In genomic region chr1:64823691-64824476, GRCh38 we compare ENCODE assay signal across 8 cellular contexts.
A peak's percentile ranks its signal among the peaks of the same experiment; 100 is the strongest.
DNase-seq lines count a peak whose midpoint lies in the region; ATAC-seq and TF ChIP-seq lines count a peak whose summit lies in the region.

No MANE protein-coding gene starts in this region.

- DNase-seq in BJ (ENCODE audit: low read depth) (peak; percentile 19), NCI-H1417 treated with DMSO at 0.1 percent for 48 hours (lab: John Stamatoyannopoulos, UW) (peak; percentile 14), SW480 (ENCODE audit: low spot score) (peak; percentile 57), astrocyte of the cerebellum (ENCODE audit: low read depth) (peak; percentile 90), hepatic stellate cell (ENCODE audit: low spot score) (peak; percentile 23), gastrocnemius medialis (peak in 1 of 2 donors; percentile 46)

- CTCF ChIA-PET in BJ (lab: Yijun Ruan, JAX): interaction anchor here (0.6 to 3.6 kb wide), 21 partner anchors 14 to 561 kb away, joined by 3 to 33 read pairs (median 3); no protein-coding TSS in a partner anchor

- H3K9me3 ChIP-seq in gastrocnemius medialis: no peaks in the 10 kb centered on the region

- no peak overlapping the region for H3K27ac ChIP-seq in gastrocnemius medialis

- ATAC-seq in GM19452 (IDR thresholded peaks at IDR 0.05; ENCODE audit: unreplicated experiment) (peak; percentile 50), gastrocnemius medialis (peak; percentile 60 to 83), GM19023 (IDR thresholded peaks at IDR 0.05; ENCODE audit: unreplicated experiment) (no peak)

- H3K4me1 ChIP-seq in gastrocnemius medialis: peaks cover 0 to 3% of the 10 kb centered on the region in 2 donors

- in situ Hi-C loops in astrocyte of the cerebellum (cut with HindIII; ENCODE audit: low sequenced_read_pairs) (loop anchor here (25.0 kb wide), 1 partner anchor 562 kb away; no protein-coding TSS in a partner anchor), gastrocnemius medialis (cut with MboI; ENCODE audit: low sequenced_read_pairs in 4 of 4) (loop anchor here in 3 of 4 donors (5.0 to 10.0 kb wide), 4 partner anchors 129 to 559 kb away; no protein-coding TSS in a partner anchor)

- POLR2A ChIA-PET in BJ (lab: Charles Lee): no interaction called here

- H3K36me3 ChIP-seq in BJ (ENCODE audit: control insufficient read depth, insufficient read depth, low read length) (no peaks in the 10 kb centered on the region), gastrocnemius medialis (no peaks in the 10 kb centered on the region)

- H3K27me3 ChIP-seq in BJ (ENCODE audit: control insufficient read depth, insufficient read depth, low read length): no peaks in the 10 kb centered on the region
- H3K27me3 ChIP-seq in gastrocnemius medialis: no peaks in the 10 kb centered on the region

- TF ChIP-seq POLR2A in gastrocnemius medialis (IDR thresholded peaks at IDR 0.05): no peak

- no peak overlapping the region for H3K4me3 ChIP-seq in BJ (ENCODE audit: low read depth, low read length)
- no peak overlapping the region for H3K4me3 ChIP-seq in astrocyte of the cerebellum (ENCODE audit: low read depth, low read length)
- H3K4me3 ChIP-seq in gastrocnemius medialis: no peak overlapping the region

- TF ChIP-seq CTCF in BJ (IDR thresholded peaks at IDR 0.05; ENCODE audit: insufficient read depth, low read depth, low read length): peak; percentile 70
- peak; percentile 70 for TF ChIP-seq CTCF in astrocyte of the cerebellum (IDR thresholded peaks at IDR 0.05; ENCODE audit: low read depth, low read length, missing control alignments)
- TF ChIP-seq CTCF in gastrocnemius medialis (IDR thresholded peaks at IDR 0.05 in 4 of 5, conservative IDR thresholded peaks at IDR 0.05 in 1 of 5): peak; percentile 70 to 81 (median 80)

- intact Hi-C loops in gastrocnemius medialis (cut with DNase I; ENCODE audit: low total_unique reads): loop anchor here (1.0 to 2.0 kb wide), 3 partner anchors 79 to 555 kb away; partner anchors contain the start of gene RAVER2
